8 cellular contexts compared by ENCODE assay signal in the genomic region with DNA sequence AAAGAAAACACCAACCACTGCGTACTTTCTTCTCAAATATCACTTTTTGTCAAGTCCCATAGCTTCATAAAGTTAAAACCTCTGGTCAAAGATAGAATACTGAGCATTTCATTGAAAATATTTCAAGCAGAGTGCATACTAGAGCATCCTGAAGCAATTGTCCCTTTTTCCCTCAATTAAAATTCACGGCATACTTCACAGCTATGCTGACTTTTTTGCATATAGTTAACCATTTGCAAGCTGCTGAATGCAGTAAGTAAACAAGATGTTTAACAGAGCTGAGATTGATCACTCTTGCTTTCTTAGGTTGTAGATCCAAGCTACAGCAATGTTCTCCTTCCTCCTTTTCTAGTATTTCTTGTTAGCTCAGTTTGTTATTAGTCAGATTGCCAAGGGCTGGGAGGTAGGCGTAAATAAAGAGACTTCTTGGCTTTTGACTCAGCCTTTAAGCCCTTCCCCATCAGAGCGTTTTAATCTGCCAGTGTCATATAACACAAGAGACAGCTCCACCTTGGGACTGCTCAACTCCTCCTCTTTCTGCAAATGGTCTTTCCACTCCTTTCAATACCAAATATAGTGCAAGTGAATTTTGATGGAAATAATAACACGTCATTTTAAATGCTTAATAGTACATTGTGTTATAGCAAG. TPM values are rescaled to one million over a fixed set of nuclear protein-coding genes. Genes with fewer than 3 reads are reported as not detected.
DNase-seq lines count a peak whose midpoint lies in the region; TF ChIP-seq lines count a peak whose summit lies in the region.

A gene with protein sequence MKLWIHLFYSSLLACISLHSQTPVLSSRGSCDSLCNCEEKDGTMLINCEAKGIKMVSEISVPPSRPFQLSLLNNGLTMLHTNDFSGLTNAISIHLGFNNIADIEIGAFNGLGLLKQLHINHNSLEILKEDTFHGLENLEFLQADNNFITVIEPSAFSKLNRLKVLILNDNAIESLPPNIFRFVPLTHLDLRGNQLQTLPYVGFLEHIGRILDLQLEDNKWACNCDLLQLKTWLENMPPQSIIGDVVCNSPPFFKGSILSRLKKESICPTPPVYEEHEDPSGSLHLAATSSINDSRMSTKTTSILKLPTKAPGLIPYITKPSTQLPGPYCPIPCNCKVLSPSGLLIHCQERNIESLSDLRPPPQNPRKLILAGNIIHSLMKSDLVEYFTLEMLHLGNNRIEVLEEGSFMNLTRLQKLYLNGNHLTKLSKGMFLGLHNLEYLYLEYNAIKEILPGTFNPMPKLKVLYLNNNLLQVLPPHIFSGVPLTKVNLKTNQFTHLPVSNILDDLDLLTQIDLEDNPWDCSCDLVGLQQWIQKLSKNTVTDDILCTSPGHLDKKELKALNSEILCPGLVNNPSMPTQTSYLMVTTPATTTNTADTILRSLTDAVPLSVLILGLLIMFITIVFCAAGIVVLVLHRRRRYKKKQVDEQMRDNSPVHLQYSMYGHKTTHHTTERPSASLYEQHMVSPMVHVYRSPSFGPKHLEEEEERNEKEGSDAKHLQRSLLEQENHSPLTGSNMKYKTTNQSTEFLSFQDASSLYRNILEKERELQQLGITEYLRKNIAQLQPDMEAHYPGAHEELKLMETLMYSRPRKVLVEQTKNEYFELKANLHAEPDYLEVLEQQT (minus strand): TSS at position 421 of the 648 bp plus-strand sequence. CDS start 2,911 bp downstream, outside the sequence.

- TF ChIP-seq CTCF in endodermal cell (conservative IDR thresholded peaks at IDR 0.05), result peak; percentile 26
- TF ChIP-seq CTCF in progenitor cell of endocrine pancreas (IDR thresholded peaks at IDR 0.05; ENCODE audit: unreplicated experiment), result no peak
- peak in 8 of 56 donors; percentile 9 to 34 (median 24) for TF ChIP-seq CTCF in dorsolateral prefrontal cortex (IDR thresholded peaks at IDR 0.05 in 54 of 56, conservative IDR thresholded peaks at IDR 0.05 in 2 of 56; ENCODE audit: low read depth in 1 of 56, partially characterized antibody in 56 of 56)

- H3K4me1 ChIP-seq in HAP-1 (peaks cover 3% of the 10 kb centered on the region; the same call in 1 of the 2 replicates), endodermal cell (ENCODE audit: control insufficient read depth, insufficient read depth, low read length) (no peaks in the 10 kb centered on the region)

- H3K9me3 Mint-ChIP-seq in endodermal cell (no peaks in the 10 kb centered on the region), progenitor cell of endocrine pancreas (ENCODE audit: low read depth) (peaks cover 7% of the 10 kb centered on the region)

- no peaks in the 10 kb centered on the region for H3K9me3 ChIP-seq in HAP-1
- H3K9me3 ChIP-seq in endodermal cell (ENCODE audit: control insufficient read depth, low read length), result no peaks in the 10 kb centered on the region

- WGBS in endodermal cell (ENCODE audit: insufficient coverage in 1 of 2, insufficient read length in 1 of 2), 2 experiments, result 46 to 75% methylated on average over 2 to 4 of the region's 5 CpGs

- H3K4me1 Mint-ChIP-seq in endodermal cell, result peaks cover 14% of the 10 kb centered on the region
- peaks cover 20% of the 10 kb centered on the region for H3K4me1 Mint-ChIP-seq in progenitor cell of endocrine pancreas (ENCODE audit: low read depth)

- H3K9ac ChIP-seq in endodermal cell (ENCODE audit: extremely low read depth, low read length, poor library complexity, severe bottlenecking), result no peak within 1 kb of the TSS

- H3K36me3 Mint-ChIP-seq in endodermal cell (ENCODE audit: low read depth), result no peaks in the 10 kb centered on the region
- peaks cover 14% of the 10 kb centered on the region for H3K36me3 Mint-ChIP-seq in progenitor cell of endocrine pancreas (ENCODE audit: insufficient read depth)

- H3K36me3 ChIP-seq in HAP-1 (replicated peaks) (no peaks in the 10 kb centered on the region), endodermal cell (ENCODE audit: control insufficient read depth, insufficient read depth, low read length) (no peaks in the 10 kb centered on the region)

- in situ Hi-C loops in HAP-1 (cut with MboI; ENCODE audit: low sequenced_read_pairs), result no loop called here

- no peak within 1 kb of the TSS for H3K27ac ChIP-seq in endodermal cell (ENCODE audit: low read depth, low read length)
- H3K27ac ChIP-seq in dorsolateral prefrontal cortex, result no peak within 1 kb of the TSS

- H3K27ac Mint-ChIP-seq in endodermal cell, result peak within 1 kb of the TSS; percentile 49
- peak within 1 kb of the TSS; percentile 87 for H3K27ac Mint-ChIP-seq in progenitor cell of endocrine pancreas

- DNase-seq in HAP-1 (ENCODE audit: low spot score in 2 of 2) (peak; percentile 26 to 49), NCI-H526 treated with DMSO at 0.1 percent for 48 hours (lab: John Stamatoyannopoulos, UW) (peak; percentile 27), endodermal cell (peak; percentile 70), progenitor cell of endocrine pancreas (ENCODE audit: low spot score, unreplicated experiment) (no peak), dorsolateral prefrontal cortex (no peak), NCI-H2171 treated with DMSO at 0.1 percent for 48 hours (lab: John Stamatoyannopoulos, UW) (no peak), GM19238 (ENCODE audit: insufficient read length, low spot score) (no peak)
- no peak for DNase-seq in activated CD4-positive, alpha-beta T cell treated with anti-CD3 and anti-CD28 coated beads, Interleukin-2, amount 50 U/mL, for 4 hours

- no peaks in the 10 kb centered on the region for H3K27me3 ChIP-seq in HAP-1 (ENCODE audit: low read depth)
- H3K27me3 ChIP-seq in endodermal cell (ENCODE audit: control insufficient read depth, insufficient read depth, low read length, poor library complexity, severe bottlenecking), result no peaks in the 10 kb centered on the region
- peaks cover 0 to 9% (median 0%) of the 10 kb centered on the region in 45 donors for H3K27me3 ChIP-seq in dorsolateral prefrontal cortex

- no peak within 1 kb of the TSS for H3K4me3 ChIP-seq in HAP-1
- no peak within 1 kb of the TSS for H3K4me3 ChIP-seq in endodermal cell (ENCODE audit: low read length)
- no peak within 1 kb of the TSS for H3K4me3 ChIP-seq in dorsolateral prefrontal cortex

- intact Hi-C loops in dorsolateral prefrontal cortex (cut with DNase I), result no loop called here

- H3K4me3 Mint-ChIP-seq in endodermal cell (no peak within 1 kb of the TSS), progenitor cell of endocrine pancreas (ENCODE audit: low read depth) (peak within 1 kb of the TSS; percentile 70)

- H3K27me3 Mint-ChIP-seq in endodermal cell (ENCODE audit: insufficient read depth), result no peaks in the 10 kb centered on the region
- H3K27me3 Mint-ChIP-seq in progenitor cell of endocrine pancreas, result no peaks in the 10 kb centered on the region

RNA-seq across cellular contexts. Expression of the gene that starts here (rescaled TPM):
- total RNA-seq in endodermal cell (under 1 TPM in 1 of 2 donors, not detected in 1; 0.24 TPM), progenitor cell of endocrine pancreas (3.6 and 3.8 TPM in 2 replicates), dorsolateral prefrontal cortex (1 to 10 TPM in 7 of 120 experiments, under 1 TPM in 77, not detected in 36; 0.10 to 2.5 (median 0.32) TPM)
- polyA plus RNA-seq in endodermal cell (2013, experiment 1 of 2), result 4.9 TPM
- polyA plus RNA-seq in endodermal cell (2013, experiment 2 of 2), result 4.0 TPM

Comparison
In these comparisons a context has a peak if more than half of its experiments do, and no peak if none do; other contexts are left out.
1. DNase-seq: peak in HAP-1 (2 of 2), NCI-H526 treated with DMSO at 0.1 percent for 48 hours (single experiment) and endodermal cell (single experiment); none in progenitor cell of endocrine pancreas (single experiment), dorsolateral prefrontal cortex (0 of 10), NCI-H2171 treated with DMSO at 0.1 percent for 48 hours (single experiment), GM19238 (single experiment) and activated CD4-positive, alpha-beta T cell treated with anti-CD3 and anti-CD28 coated beads, Interleukin-2, amount 50 U/mL, for 4 hours (0 of 2).